24 cellular contexts compared by ENCODE assay signal in genomic region chr1:182110635-182111034, GRCh38. TPM values are rescaled to one million over a fixed set of nuclear protein-coding genes. Genes with fewer than 3 reads are reported as not detected.
A peak's percentile ranks its signal among the peaks of the same experiment; 100 is the strongest.
DNase-seq lines count a peak whose midpoint lies in the region; ATAC-seq and TF ChIP-seq lines count a peak whose summit lies in the region.
"Had no signal": no experiment of that assay in that cellular context is flagged by ENCODE, and none has a peak within 500 bp of the region (broad histone marks: within the 10 kb centered on the region; RNA-seq: fewer than 3 reads in every experiment).

No MANE protein-coding gene starts in this region.

- H4K8ac ChIP-seq in H9 (replicated peaks; ENCODE audit: insufficient read length, low read depth, low read length): no peak overlapping the region

- in situ Hi-C loops in Panc1 (cut with HindIII; ENCODE audit: low pct_unique_long_range_greater_than_20kb, low sequenced_read_pairs): no loop called here

- H2BK15ac ChIP-seq in H9 (ENCODE audit: low read depth, low read length): no peak overlapping the region

- peak; percentile 15; the same call in 1 of the 2 replicates for TF ChIP-seq CTCF in BE2C (IDR thresholded peaks at IDR 0.05; ENCODE audit: low read depth, low read length)
- peak; percentile 32; the same call in 2 of the 3 replicates for TF ChIP-seq CTCF in H9 (conservative IDR thresholded peaks at IDR 0.05)
- TF ChIP-seq CTCF in Panc1 (IDR thresholded peaks at IDR 0.05): 0 out of 2 replicates have a peak, but pooled peaks have one; percentile 16
- peak; percentile 50 for TF ChIP-seq CTCF in endodermal cell (conservative IDR thresholded peaks at IDR 0.05)

- ATAC-seq in Panc1: no peak
- no peak for ATAC-seq in HG03439 (IDR thresholded peaks at IDR 0.05; ENCODE audit: unreplicated experiment)

- no peak overlapping the region for H3K9ac ChIP-seq in H9 (ENCODE audit: extremely low read depth, insufficient read length, low read length)
- H3K9ac ChIP-seq in endodermal cell (ENCODE audit: extremely low read depth, low read length, poor library complexity, severe bottlenecking): no peak overlapping the region

- no peaks in the 10 kb centered on the region for H4K20me1 ChIP-seq in H9 (ENCODE audit: control insufficient read depth, insufficient read depth, insufficient read length)

- no peak overlapping the region for H3K56ac ChIP-seq in H9 (ENCODE audit: insufficient read length, low read depth, low read length)

- no peak overlapping the region for H2BK12ac ChIP-seq in H9 (ENCODE audit: insufficient read length, low read depth, low read length)

- H3K27ac Mint-ChIP-seq in H9 (no peak overlapping the region; a peak in 1 of 7 replicates), endodermal cell (no peak overlapping the region)
- H3K27ac Mint-ChIP-seq: CD8-positive, alpha-beta memory T cell; HFFc6 had no signal

- H3K14ac ChIP-seq in H9 (ENCODE audit: insufficient read depth, low read length): no peak overlapping the region

- H3K27me3 ChIP-seq in BE2C (no peaks in the 10 kb centered on the region; the same call in 1 of the 2 replicates), H9 (ENCODE audit: insufficient read depth, low read length) (no peaks in the 10 kb centered on the region), Panc1 (ENCODE audit: control insufficient read depth, insufficient read depth, low read length) (no peaks in the 10 kb centered on the region; the same call in 1 of the 2 replicates), endodermal cell (ENCODE audit: control insufficient read depth, insufficient read depth, low read length, poor library complexity, severe bottlenecking) (no peaks in the 10 kb centered on the region)

- H2AFZ ChIP-seq in H9 (ENCODE audit: low read length): no peak overlapping the region

- H3K9me3 Mint-ChIP-seq in H9 (peaks cover 7% of the 10 kb centered on the region in 2 experiments), endodermal cell (peaks cover 10% of the 10 kb centered on the region)
- H3K9me3 Mint-ChIP-seq: HFFc6 had no signal

- H3K4me3 ChIP-seq in BE2C (ENCODE audit: low read depth, low read length) (no peak overlapping the region), Panc1 (ENCODE audit: low read depth in 2 of 2, low read length in 2 of 2) (no peak overlapping the region), endodermal cell (ENCODE audit: low read length) (no peak overlapping the region)
- H3K4me3 ChIP-seq: MG63 had no signal

- DNase-seq in BE2C: no peak
- DNase-seq in H9: no peak
- no peak for DNase-seq in Panc1 (ENCODE audit: low read depth, low spot score)
- DNase-seq in endodermal cell: peak; percentile 60
- DNase-seq in Kasumi-1 (lab: John Stamatoyannopoulos, UW): no peak
- DNase-seq in stimulated activated CD8-positive, alpha-beta memory T cell treated with anti-CD3 and anti-CD28 coated beads, Interleukin-4, amount 100 ng/mL, for 48 hours: no peak
- no peak for DNase-seq in HuH-7.5 (ENCODE audit: low spot score)
- DNase-seq: C1 segment of cervical spinal cord; CD8-positive, alpha-beta memory T cell; DMS79 treated with DMSO at 0.1 percent for 48 hours; GOT3; HFFc6; Karpas-422; MG63; NCI-H1092; NCI-H146; NCI-H774; OCI-M1 had no signal

- H2BK120ac ChIP-seq in H9 (ENCODE audit: low read depth, low read length, poor library complexity, severe bottlenecking): no peak overlapping the region

- H3K79me2 ChIP-seq in H9 (ENCODE audit: insufficient read depth, low read length): no peaks in the 10 kb centered on the region

- POLR2A ChIA-PET in Panc1 (lab: Charles Lee): no interaction called here

- no peak overlapping the region for H2BK20ac ChIP-seq in H9 (ENCODE audit: low read depth, low read length, poor library complexity, severe bottlenecking)

- H3T11ph ChIP-seq in H9 (ENCODE audit: low read length): no peak overlapping the region

- no peak overlapping the region for H3K4ac ChIP-seq in H9 (ENCODE audit: low read depth, low read length)

- no peak overlapping the region for H3K4me3 Mint-ChIP-seq in H9
- no peak overlapping the region for H3K4me3 Mint-ChIP-seq in endodermal cell
- H3K4me3 Mint-ChIP-seq: CD8-positive, alpha-beta memory T cell; HFFc6 had no signal

- H3K27me3 Mint-ChIP-seq in H9 (ENCODE audit: low read depth): no peaks in the 10 kb centered on the region
- no peaks in the 10 kb centered on the region for H3K27me3 Mint-ChIP-seq in endodermal cell (ENCODE audit: insufficient read depth)

- H3K27ac ChIP-seq in H9 (ENCODE audit: insufficient read length, low read depth, low read length) (no peak overlapping the region), Panc1 (ENCODE audit: low read length) (no peak overlapping the region), endodermal cell (ENCODE audit: low read depth, low read length) (no peak overlapping the region)
- H3K27ac ChIP-seq: RWPE1 had no signal

- no peak overlapping the region for H2AK5ac ChIP-seq in H9 (ENCODE audit: insufficient read length, low read length)

- H3K9me3 ChIP-seq in BE2C (no peaks in the 10 kb centered on the region), H9 (ENCODE audit: control insufficient read depth, low read depth, low read length) (no peaks in the 10 kb centered on the region), Panc1 (ENCODE audit: control insufficient read depth, insufficient read depth, low read depth, low read length) (no peaks in the 10 kb centered on the region), endodermal cell (ENCODE audit: control insufficient read depth, low read length) (peaks cover 15% of the 10 kb centered on the region)
- H3K9me3 ChIP-seq: MG63 had no signal

- H4K5ac ChIP-seq in H9 (ENCODE audit: insufficient read length, low read depth, low read length): no peak overlapping the region

- no peak overlapping the region for H3K18ac ChIP-seq in H9 (ENCODE audit: insufficient read length, low read depth, low read length)

- H3K79me1 ChIP-seq in H9 (ENCODE audit: insufficient read depth, low read depth, low read length, poor library complexity, severe bottlenecking): no peaks in the 10 kb centered on the region

- H4K91ac ChIP-seq in H9 (ENCODE audit: insufficient read length, low read depth, low read length): no peak overlapping the region

- no peaks in the 10 kb centered on the region for H3K36me3 ChIP-seq in BE2C
- no peaks in the 10 kb centered on the region for H3K36me3 ChIP-seq in Panc1 (ENCODE audit: control insufficient read depth, insufficient read depth, low read length)
- H3K36me3 ChIP-seq in endodermal cell (ENCODE audit: control insufficient read depth, insufficient read depth, low read length): no peaks in the 10 kb centered on the region
- H3K36me3 ChIP-seq: MG63 had no signal

- no peak overlapping the region for H2BK5ac ChIP-seq in H9 (ENCODE audit: insufficient read length, low read length)

- H3K4me1 Mint-ChIP-seq in H9: peaks cover 10 to 22% of the 10 kb centered on the region in 2 experiments
- H3K4me1 Mint-ChIP-seq in endodermal cell: peaks cover 12% of the 10 kb centered on the region
- H3K4me1 Mint-ChIP-seq: CD8-positive, alpha-beta memory T cell had no signal

- CTCF ChIA-PET in Panc1 (lab: Charles Lee): no interaction called here

- BruUV-seq in Panc1 (replicated peaks; lab: Mats Ljungman, UMichigan): no TSS peak

- intact Hi-C loops in Panc1 (cut with micrococcal nuclease; ENCODE audit: unreplicated experiment): no loop called here

- no CpG with 5 or more reads among the region's 6 CpGs for WGBS in H9 (ENCODE audit: extremely low coverage, insufficient read length, low lambda C conversion rate)
- 85 to 90% methylated on average over 2 to 6 of the region's 6 CpGs for WGBS in endodermal cell (ENCODE audit: insufficient coverage in 1 of 2, insufficient read length in 1 of 2), 2 experiments

- peaks cover 0 to 10% (median 7%) of the 10 kb centered on the region in 3 experiments; a peak in 4 of 7 replicates for H3K36me3 Mint-ChIP-seq in H9 (ENCODE audit: insufficient read depth in 1 of 3, low read depth in 3 of 3)
- peaks cover 2% of the 10 kb centered on the region for H3K36me3 Mint-ChIP-seq in endodermal cell (ENCODE audit: low read depth)
- H3K36me3 Mint-ChIP-seq: CD8-positive, alpha-beta memory T cell had no signal

- no peaks in the 10 kb centered on the region for H3K23me2 ChIP-seq in H9 (ENCODE audit: insufficient read length, low read depth, low read length, poor library complexity, severe bottlenecking)

- no peak overlapping the region for H3K23ac ChIP-seq in H9 (ENCODE audit: insufficient read length, low read depth, low read length)

- no peak overlapping the region for H3K4me2 ChIP-seq in H9 (ENCODE audit: insufficient read depth, insufficient read length, low read length)

- H3K4me1 ChIP-seq in BE2C (no peaks in the 10 kb centered on the region), H9 (ENCODE audit: insufficient read depth, low read length) (peaks cover 2% of the 10 kb centered on the region; the same call in 1 of the 2 replicates), Panc1 (ENCODE audit: control insufficient read depth, insufficient read depth, low read length) (no peaks in the 10 kb centered on the region), endodermal cell (ENCODE audit: control insufficient read depth, insufficient read depth, low read length) (peaks cover 8% of the 10 kb centered on the region)

RNA-seq across cellular contexts. Expression of gene ZNF648, which starts 49.1 kb away (rescaled TPM):
- 0.79 TPM for polyA plus RNA-seq in BE2C (2012; ENCODE audit: insufficient read depth, insufficient read length, low read depth)
- total RNA-seq in H9 (2021): 1.1 and 1.4 TPM in 2 replicates
- not detected for total RNA-seq in Panc1 (2021; ENCODE audit: unreplicated experiment)
- polyA plus RNA-seq in Panc1 (2012; ENCODE audit: insufficient read length): not detected
- total RNA-seq in endodermal cell: under 1 TPM in 1 of 2 donors, not detected in 1; 0.29 TPM
- 0.11 TPM for polyA plus RNA-seq in endodermal cell (2013, experiment 1 of 2)
- 0.25 TPM for polyA plus RNA-seq in endodermal cell (2013, experiment 2 of 2)
- total RNA-seq: A673; CD8-positive, alpha-beta memory T cell; G401; HFFc6; NCI-H460; T-helper 1 cell treated with Interleukin-12 subunit alpha and Interleukin-12 subunit beta and Interleukin-4 antibody, amounts not matched to agents 30 ng/mL and 1 ng/mL, for 36 hours had no signal
- polyA plus RNA-seq: CD8-positive, alpha-beta memory T cell had no signal
